Comparison of ENCODE assay signal across 8 cellular contexts in the genomic region with DNA sequence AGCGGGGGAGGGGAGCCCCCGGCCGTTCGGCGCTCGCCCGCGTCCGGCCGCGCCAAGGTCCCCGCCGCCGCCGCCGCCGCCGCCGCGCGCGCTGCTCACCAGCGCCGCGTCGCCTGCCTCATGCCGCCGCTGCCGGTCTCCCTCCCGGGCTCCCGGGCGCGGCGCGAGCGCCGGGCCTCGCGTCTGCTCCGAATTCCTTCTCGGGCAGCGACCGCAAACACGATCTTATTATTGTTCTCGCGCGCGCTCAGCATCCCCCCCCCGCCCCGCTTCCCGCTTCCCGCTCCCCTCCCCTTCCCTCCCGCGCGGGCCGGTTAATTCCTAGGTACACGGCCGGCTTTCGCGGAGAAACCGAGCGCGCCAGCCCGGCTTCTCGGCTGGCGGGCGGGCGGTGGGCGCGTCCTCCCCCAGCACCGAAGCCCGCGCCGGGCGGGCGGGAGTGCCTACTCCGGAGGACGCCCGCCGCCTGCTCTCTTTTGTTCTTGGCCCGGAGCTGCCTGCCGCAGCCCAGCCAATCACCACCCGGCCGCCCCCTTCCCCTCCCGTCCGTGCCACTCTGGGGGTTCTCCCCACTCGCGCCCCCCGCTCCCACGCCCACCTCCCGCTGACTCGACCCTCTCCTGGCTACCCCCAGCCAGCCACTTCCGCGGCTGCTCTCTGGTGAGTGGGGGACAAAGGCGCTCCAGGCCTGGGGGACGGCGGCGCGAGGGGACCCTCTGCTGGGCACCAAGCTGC. TPM values are rescaled to one million over a fixed set of nuclear protein-coding genes. Genes with fewer than 3 reads are reported as not detected.
DNase-seq lines count a peak whose midpoint lies in the region; ATAC-seq, FAIRE-seq and TF ChIP-seq lines count a peak whose summit lies in the region.

TSS of gene HDGFL3 (minus strand) at position 202 of the 735 bp plus-strand sequence. CDS start 409 bp downstream, outside the sequence.

- no peak for TF ChIP-seq EP300 in ovary (IDR thresholded peaks at IDR 0.05)

- H3K9me3 ChIP-seq in ovary = no peaks in the 10 kb centered on the region

- H3K27me3 ChIP-seq in ovary = no peaks in the 10 kb centered on the region

- intact Hi-C loops in left cardiac atrium (cut with DNase I) (loop anchor here in 1 of 2 donors (5.0 kb wide), 1 partner anchor 195 kb away; the partner anchor contains the start of gene C15orf40), ovary (cut with DNase I) (loop anchor here in 2 of 4 donors (2.0 to 5.0 kb wide), 2 partner anchors 140 to 141 kb away; partner anchors contain the start of gene BTBD1 (in 2 of the 2))

- no peaks in the 10 kb centered on the region for H3K4me1 ChIP-seq in ovary (ENCODE audit: insufficient read depth)

- ATAC-seq in HG03135 (IDR thresholded peaks at IDR 0.05; ENCODE audit: unreplicated experiment) = peak; percentile 35
- peak; percentile 48 to 72 for ATAC-seq in left cardiac atrium

- no peak for TF ChIP-seq POLR2A in ovary (IDR thresholded peaks at IDR 0.05)

- whole genome bisulfite sequencing in ovary, 3 donors = 0 to 1% (median 0%) methylated on average over 63 to 99 of the region's 99 CpGs

- no peak for FAIRE-seq in RCC 7860 (lab: Jason Lieb, UNC)

- peak within 1 kb of the TSS; percentile 96 for H3K4me3 ChIP-seq in ovary

- DNase-seq in NCI-H748 (lab: John Stamatoyannopoulos, UW; ENCODE audit: unreplicated experiment) (peak; percentile 75), NCI-H748 treated with DMSO at 0.1 percent for 48 hours (lab: John Stamatoyannopoulos, UW) (no peak), RCC 7860 (ENCODE audit: low spot score) (peak; percentile 38), anterior cingulate cortex (lab: John Stamatoyannopoulos, UW) (peak in 52 of 58 donors; percentile 14 to 83 (median 57)), left cardiac atrium (peak; percentile 73), ovary (peak; percentile 69 to 86 (median 79)), HPDE6-E6E7 (ENCODE audit: extremely low spot score) (no peak)

- H3K36me3 ChIP-seq in ovary = no peaks in the 10 kb centered on the region

- H3K27ac ChIP-seq in ovary = peak within 1 kb of the TSS; percentile 88 to 93

- TF ChIP-seq CTCF in ovary (IDR thresholded peaks at IDR 0.05) = no peak

RNA-seq across cellular contexts. Expression of gene HDGFL3, which starts in this region (rescaled TPM):
- 10 to 100 TPM; 30.6 to 48.1 TPM for total RNA-seq in left cardiac atrium
- total RNA-seq in ovary = 10 to 100 TPM; 26.0 to 67.6 (median 52.6) TPM
- polyA plus RNA-seq in ovary = 10 to 100 TPM; 24.7 to 53.0 TPM

Comparison
In these comparisons a context has a peak if more than half of its experiments do, and no peak if none do; other contexts are left out.
1. DNase-seq: peak in NCI-H748 (single experiment), RCC 7860 (single experiment), anterior cingulate cortex (52 of 58), left cardiac atrium (single experiment) and ovary (5 of 5); none in NCI-H748 treated with DMSO at 0.1 percent for 48 hours (single experiment) and HPDE6-E6E7 (single experiment).